In genomic region chr2:239710953-239711861, GRCh38 we compare ENCODE assay signal across 15 cellular contexts.
"Had no signal": no experiment of that assay in that cellular context is flagged by ENCODE, and none has a peak within 500 bp of the region (broad histone marks: within the 10 kb centered on the region; RNA-seq: fewer than 3 reads in every experiment).

No MANE protein-coding gene starts in this region.

- H3K4me1 Mint-ChIP-seq: T-cell had no signal

- DNase-seq: activated CD4-positive, alpha-beta T cell treated with anti-CD3 and anti-CD28 coated beads, Interleukin-2, amount 50 U/mL, for 1 hour; activated CD8-positive, alpha-beta memory T cell treated with anti-CD3 and anti-CD28 coated beads for 24 hours; activated T-cell treated with anti-CD3 and anti-CD28 coated beads for 4 hours; body of pancreas; caudate nucleus; colonic mucosa; effector CD8-positive, alpha-beta T cell; left cardiac atrium; lower lobe of right lung; SK-N-SH; T-helper 9 cell had no signal

- H3K27ac Mint-ChIP-seq: activated T-helper 2 cell treated with anti-CD3 and anti-CD28 coated beads, Interferon-gamma antibody, Interleukin-2, Interleukin-4, amounts not matched to agents 10 μg/mL and 5 μg/mL and 100 μg/mL, durations not matched to agents 14 hours and 24 hours and 36 hours; T-cell had no signal

- H3K4me3 Mint-ChIP-seq: T-cell had no signal

- ATAC-seq: activated CD4-positive, CD25-positive, alpha-beta regulatory T cell treated with anti-CD3 and anti-CD28 coated beads, Interleukin-2, amount 50 U/mL, for 24 hours; activated naive CD4-positive, alpha-beta T cell treated with anti-CD3 and anti-CD28 coated beads, Interleukin-2, amount 50 U/mL, for 72 hours; body of pancreas; left cardiac atrium; lower lobe of right lung; T-cell had no signal
